ENCODE assay signal across 25 cellular contexts in genomic region chr20:23371496-23371895, GRCh38.
"Had no signal": no experiment of that assay in that cellular context is flagged by ENCODE, and none has a peak within 500 bp of the region (broad histone marks: within the 10 kb centered on the region; RNA-seq: fewer than 3 reads in every experiment).

No MANE protein-coding gene starts in this region.

- DNase-seq: activated CD4-positive, alpha-beta memory T cell treated with anti-CD3 and anti-CD28 coated beads for 36 hours; activated CD4-positive, alpha-beta T cell treated with anti-CD3 and anti-CD28 coated beads, Interleukin-2, amount 10 ng/mL, durations not matched to agents 24 days and 14 days; activated CD4-positive, CD25-positive, alpha-beta regulatory T cell treated with anti-CD3 and anti-CD28 coated beads, Interleukin-2, amount 50 U/mL, for 72 hours; activated effector memory CD4-positive, alpha-beta T cell treated with anti-CD3 and anti-CD28 coated beads, Interleukin-2, amount 50 U/mL, for 16 hours; activated naive CD4-positive, alpha-beta T cell treated with anti-CD3 and anti-CD28 coated beads for 36 hours; activated naive CD8-positive, alpha-beta T cell treated with anti-CD3 and anti-CD28 coated beads, Interleukin-2, amount 10 ng/mL, durations not matched to agents 7 days and 5 days; amygdala; caudate nucleus; endodermal cell; glutamatergic neuron; left lung; mucosa of descending colon; right lobe of liver; stimulated activated CD4-positive, alpha-beta T cell treated with anti-CD3 and anti-CD28 coated beads, Interleukin-12 subunit alpha, Interleukin-12 subunit beta, amount 100 ng/mL, for 4 hours; stimulated activated CD4-positive, alpha-beta T cell treated with anti-CD3 and anti-CD28 coated beads, Interleukin-4, amount 100 ng/mL, for 1 hour; stimulated activated naive CD8-positive, alpha-beta T cell treated with anti-CD3 and anti-CD28 coated beads, Interleukin-15, Interleukin-2, amounts not matched to agents 100 U/mL and 50 U/mL, for 24 hours; T-helper 2 cell; testis; transverse colon had no signal

- H3K27ac Mint-ChIP-seq: activated CD4-positive, alpha-beta memory T cell treated with anti-CD3 and anti-CD28 coated beads for 36 hours; activated naive CD4-positive, alpha-beta T cell treated with anti-CD3 and anti-CD28 coated beads for 36 hours; activated T-helper 1 cell treated with anti-CD3 and anti-CD28 coated beads, Interleukin-12 subunit alpha, Interleukin-12 subunit beta, Interleukin-2, Interleukin-4 antibody, amounts not matched to agents 30 ng/mL and 10 ng/mL and 1 ng/mL, durations not matched to agents 14 hours and 24 hours and 36 hours; dendritic cell treated with granulocyte-macrophage colony-stimulating factor and Interleukin-4, amounts not matched to agents 40 ng/mL and 50 ng/mL, for 4 days; endodermal cell; nephron had no signal

- H3K27me3 Mint-ChIP-seq: activated CD4-positive, alpha-beta memory T cell treated with anti-CD3 and anti-CD28 coated beads for 36 hours; activated CD4-positive, alpha-beta T cell treated with anti-CD3 and anti-CD28 coated beads, Interleukin-2, amount 10 ng/mL, durations not matched to agents 24 days and 14 days; activated naive CD8-positive, alpha-beta T cell treated with anti-CD3 and anti-CD28 coated beads, Interleukin-2, amount 10 ng/mL, durations not matched to agents 7 days and 5 days; dendritic cell treated with granulocyte-macrophage colony-stimulating factor and Interleukin-4, amounts not matched to agents 40 ng/mL and 50 ng/mL, for 4 days had no signal

- H3K27ac ChIP-seq: esophagus muscularis mucosa, right lobe of liver, testis, transverse colon had no signal

- H3K4me3 Mint-ChIP-seq: activated CD4-positive, alpha-beta memory T cell treated with anti-CD3 and anti-CD28 coated beads for 36 hours; activated CD4-positive, alpha-beta T cell treated with anti-CD3 and anti-CD28 coated beads, Interleukin-2, amount 10 ng/mL, durations not matched to agents 24 days and 14 days; activated naive CD4-positive, alpha-beta T cell treated with anti-CD3 and anti-CD28 coated beads for 36 hours; activated naive CD8-positive, alpha-beta T cell treated with anti-CD3 and anti-CD28 coated beads, Interleukin-2, amount 10 ng/mL, durations not matched to agents 7 days and 5 days; activated T-helper 1 cell treated with anti-CD3 and anti-CD28 coated beads, Interleukin-12 subunit alpha, Interleukin-12 subunit beta, Interleukin-2, Interleukin-4 antibody, amounts not matched to agents 30 ng/mL and 10 ng/mL and 1 ng/mL, durations not matched to agents 14 hours and 24 hours and 36 hours; dendritic cell treated with granulocyte-macrophage colony-stimulating factor and Interleukin-4, amounts not matched to agents 40 ng/mL and 50 ng/mL, for 4 days; endodermal cell; nephron had no signal

- H3K27me3 ChIP-seq: esophagus muscularis mucosa, left lung, right lobe of liver, testis, transverse colon had no signal

- ATAC-seq: left lung; mucosa of descending colon; stimulated activated naive CD8-positive, alpha-beta T cell treated with anti-CD3 and anti-CD28 coated beads, Interleukin-15, Interleukin-2, amounts not matched to agents 100 U/mL and 50 U/mL, for 24 hours had no signal

- H3K9me3 Mint-ChIP-seq: activated CD4-positive, alpha-beta memory T cell treated with anti-CD3 and anti-CD28 coated beads for 36 hours; activated CD4-positive, alpha-beta T cell treated with anti-CD3 and anti-CD28 coated beads, Interleukin-2, amount 10 ng/mL, durations not matched to agents 24 days and 14 days; activated naive CD4-positive, alpha-beta T cell treated with anti-CD3 and anti-CD28 coated beads for 36 hours; activated naive CD8-positive, alpha-beta T cell treated with anti-CD3 and anti-CD28 coated beads, Interleukin-2, amount 10 ng/mL, durations not matched to agents 7 days and 5 days; activated T-helper 1 cell treated with anti-CD3 and anti-CD28 coated beads, Interleukin-12 subunit alpha, Interleukin-12 subunit beta, Interleukin-2, Interleukin-4 antibody, amounts not matched to agents 30 ng/mL and 10 ng/mL and 1 ng/mL, durations not matched to agents 14 hours and 24 hours and 36 hours; dendritic cell treated with granulocyte-macrophage colony-stimulating factor and Interleukin-4, amounts not matched to agents 40 ng/mL and 50 ng/mL, for 4 days; endodermal cell; nephron had no signal

- H3K4me3 ChIP-seq: esophagus muscularis mucosa, left lung, lung, mucosa of descending colon, right lobe of liver, skin epidermis, testis, transverse colon had no signal

- H3K9me3 ChIP-seq: esophagus muscularis mucosa, left lung, mucosa of descending colon, right lobe of liver, testis, transverse colon had no signal
